Comparison of ENCODE assay signal across 8 cellular contexts in the genomic region with DNA sequence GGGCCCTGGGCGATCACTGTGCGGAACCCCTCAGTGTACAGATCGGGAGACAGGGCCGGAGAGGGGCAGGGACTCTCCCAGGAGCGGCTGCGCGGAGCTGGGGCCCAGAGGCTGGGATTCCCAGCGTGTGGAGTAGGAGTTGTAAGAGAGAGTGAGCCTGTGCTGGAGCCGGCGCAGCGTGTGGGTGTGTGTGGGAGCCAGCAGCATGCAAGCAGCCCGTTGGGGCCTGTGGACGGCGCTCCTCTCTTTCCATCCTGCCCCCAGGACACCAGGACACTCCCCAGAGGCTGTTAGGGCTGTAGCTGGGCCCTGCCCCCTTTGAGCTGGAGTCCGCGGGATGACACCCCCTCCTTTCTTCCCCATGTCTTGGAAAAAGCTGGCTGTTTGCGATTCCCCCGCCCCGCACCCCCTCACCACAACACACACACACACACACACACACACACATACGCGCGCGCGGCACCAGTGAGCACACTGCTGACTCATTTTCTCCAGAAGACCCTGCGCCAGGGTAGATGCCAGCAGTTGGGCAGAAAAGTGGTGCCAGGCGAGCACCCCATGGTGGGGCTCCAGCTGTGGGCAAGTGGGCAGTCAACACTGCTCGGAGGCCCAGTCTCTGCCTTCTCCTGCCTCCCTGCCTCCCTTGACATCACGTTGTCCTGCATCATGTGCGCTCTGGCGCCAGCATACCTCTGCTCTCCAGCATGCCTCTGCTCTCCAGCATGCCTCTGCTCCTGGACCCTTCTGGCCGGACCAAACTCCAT. TPM values are rescaled to one million over a fixed set of nuclear protein-coding genes. Genes with fewer than 3 reads are reported as not detected.
DNase-seq lines count a peak whose midpoint lies in the region; ATAC-seq and TF ChIP-seq lines count a peak whose summit lies in the region.

No MANE protein-coding gene starts in this region.

- no peaks in the 10 kb centered on the region for H3F3A ChIP-seq in PC-9 (ENCODE audit: insufficient read depth, low read depth)

- TF ChIP-seq CTCF in kidney epithelial cell (IDR thresholded peaks at IDR 0.05; ENCODE audit: insufficient read depth, low read length, poor library complexity, severe bottlenecking) (no peak), PC-9 (conservative IDR thresholded peaks at IDR 0.05) (no peak)

- H3K9me2 ChIP-seq in PC-9 (ENCODE audit: insufficient read depth) = no peaks in the 10 kb centered on the region

- H4K20me1 ChIP-seq in PC-9 (ENCODE audit: insufficient read depth) = no peaks in the 10 kb centered on the region

- H3K4me1 ChIP-seq in ES-I3 (ENCODE audit: insufficient read depth, low read length) (peaks cover 9% of the 10 kb centered on the region), SJCRH30 (no peaks in the 10 kb centered on the region), PC-9 (replicated peaks; ENCODE audit: insufficient read depth) (no peaks in the 10 kb centered on the region)

- peaks cover 4% of the 10 kb centered on the region; the same call in 1 of the 2 replicates for H3K27me3 ChIP-seq in SJCRH30
- peaks cover 13% of the 10 kb centered on the region for H3K27me3 ChIP-seq in kidney epithelial cell (ENCODE audit: control insufficient read depth, insufficient read depth, low read length)
- H3K27me3 ChIP-seq in PC-9 (ENCODE audit: insufficient read depth, low read depth) = peaks cover 9% of the 10 kb centered on the region; the same call in 1 of the 2 replicates

- peaks cover 63% of the 10 kb centered on the region for H3K27me3 Mint-ChIP-seq in central memory CD8-positive, alpha-beta T cell

- H3K36me3 Mint-ChIP-seq in central memory CD8-positive, alpha-beta T cell (ENCODE audit: insufficient read depth) = peaks cover 3% of the 10 kb centered on the region

- no TSS peak for BruUV-seq in PC-9 (replicated peaks; lab: Mats Ljungman, UMichigan)

- H3K9me3 ChIP-seq in ES-I3 (ENCODE audit: control insufficient read depth, insufficient read depth, low read length) = no peaks in the 10 kb centered on the region
- no peaks in the 10 kb centered on the region for H3K9me3 ChIP-seq in SJCRH30 (replicated peaks)
- no peaks in the 10 kb centered on the region for H3K9me3 ChIP-seq in PC-9 (ENCODE audit: insufficient read depth, low read depth)

- intact Hi-C loops in PC-9 (cut with micrococcal nuclease; ENCODE audit: unreplicated experiment) = no loop called here

- DNase-seq in SJCRH30 = peak; percentile 79 to 81
- no peak for DNase-seq in central memory CD8-positive, alpha-beta T cell (ENCODE audit: low spot score in 2 of 2)
- no peak for DNase-seq in kidney epithelial cell (ENCODE audit: low read depth)
- DNase-seq in stimulated activated CD4-positive, alpha-beta T cell treated with anti-CD3 and anti-CD28 coated beads, Interleukin-1b, Interleukin-23, amount 100 ng/mL, for 4 hours (ENCODE audit: low read depth in 2 of 2) = peak; percentile 23 to 45
- no peak for DNase-seq in SKM-1 (lab: John Stamatoyannopoulos, UW; ENCODE audit: unreplicated experiment)
- DNase-seq in PC-9 = no peak
- DNase-seq in mesenteric fat pad (ENCODE audit: low spot score) = no peak

- peaks cover 25% of the 10 kb centered on the region for H3K4me1 Mint-ChIP-seq in central memory CD8-positive, alpha-beta T cell

- H3K79me2 ChIP-seq in PC-9 (ENCODE audit: low read depth) = no peaks in the 10 kb centered on the region

- peak overlapping the region; percentile 78 for H3K4me3 ChIP-seq in SJCRH30
- peak overlapping the region; percentile 73 for H3K4me3 ChIP-seq in kidney epithelial cell (ENCODE audit: low read depth, low read length)
- no peak overlapping the region for H3K4me3 ChIP-seq in PC-9

- no peak overlapping the region; the same call in 1 of the 2 replicates for H3K27ac ChIP-seq in SJCRH30
- H3K27ac ChIP-seq in PC-9 = no peak overlapping the region

- peak overlapping the region; percentile 75 for H3K9ac ChIP-seq in ES-I3 (ENCODE audit: low read depth, low read length)

- no peak overlapping the region for H2AFZ ChIP-seq in PC-9

- no peaks in the 10 kb centered on the region for H3K9me3 Mint-ChIP-seq in central memory CD8-positive, alpha-beta T cell

- peak overlapping the region; percentile 76 for H3K4me3 Mint-ChIP-seq in central memory CD8-positive, alpha-beta T cell

- POLR2A ChIA-PET in PC-9 (lab: Charles Lee; ENCODE audit: unreplicated experiment) = no interaction called here

- CTCF ChIA-PET in PC-9 (lab: Charles Lee) = no interaction called here

- H3K36me3 ChIP-seq in ES-I3 (ENCODE audit: insufficient read depth, low read length) (no peaks in the 10 kb centered on the region), SJCRH30 (no peaks in the 10 kb centered on the region), kidney epithelial cell (ENCODE audit: control insufficient read depth, insufficient read depth, low read length) (no peaks in the 10 kb centered on the region), PC-9 (ENCODE audit: low read depth) (no peaks in the 10 kb centered on the region)

- no peak for ATAC-seq in central memory CD8-positive, alpha-beta T cell (replicated peaks; ENCODE audit: extremely low read depth, poor library complexity, severe bottlenecking)

- H3K4me2 ChIP-seq in PC-9 = no peak overlapping the region

- H3K27ac Mint-ChIP-seq in central memory CD8-positive, alpha-beta T cell (ENCODE audit: low read depth) = peak overlapping the region; percentile 9

RNA-seq across cellular contexts. Expression of a gene that starts 1.5 kb away (rescaled TPM):
- total RNA-seq in SJCRH30 (2014; rRNA removed; shearing (Covaris generic)) = 13.0 and 18.6 TPM in 2 replicates
- total RNA-seq in kidney epithelial cell (8.2 and 8.4 TPM in 2 replicates), PC-9 (2021) (0.39 and 0.83 TPM in 2 replicates), mesenteric fat pad (101 TPM)

RNA-seq across cellular contexts. Expression of a gene that starts 57.7 kb away (rescaled TPM):
- 0.13 TPM in 1 of 2 replicates, not detected in the other for total RNA-seq in SJCRH30 (2014; rRNA removed; shearing (Covaris generic))
- total RNA-seq in kidney epithelial cell (13.8 and 15.8 TPM in 2 replicates), PC-9 (2021) (not detected in 2 replicates), mesenteric fat pad (0.84 TPM)

Comparison
In these comparisons a context has a peak if more than half of its experiments do, and no peak if none do; other contexts are left out.
1. DNase-seq: peak in SJCRH30 (2 of 2) and stimulated activated CD4-positive, alpha-beta T cell treated with anti-CD3 and anti-CD28 coated beads, Interleukin-1b, Interleukin-23, amount 100 ng/mL, for 4 hours (2 of 2); none in central memory CD8-positive, alpha-beta T cell (0 of 2), kidney epithelial cell (single experiment), SKM-1 (single experiment), PC-9 (0 of 2) and mesenteric fat pad (single experiment).